In the genomic region with DNA sequence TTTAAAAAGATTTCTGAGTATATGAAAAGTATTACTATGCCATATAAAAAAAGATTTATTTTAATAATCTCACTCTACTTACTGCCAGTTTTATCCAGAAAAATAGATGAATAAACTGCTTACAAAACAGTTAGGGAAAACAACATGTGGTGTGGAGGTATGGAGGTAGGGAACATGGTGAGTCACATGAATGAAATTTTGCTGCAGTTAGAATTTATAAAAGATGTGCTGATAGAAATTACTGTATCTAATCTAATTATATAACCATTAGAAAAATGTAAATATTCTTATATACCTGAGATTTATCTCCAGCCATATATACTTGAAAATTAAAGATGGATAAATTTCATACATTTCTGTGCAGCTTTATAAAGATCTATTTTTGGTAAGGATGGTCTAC, we compare ENCODE assay signal across 17 cellular contexts.
"Had no signal": no experiment of that assay in that cellular context is flagged by ENCODE, and none has a peak within 500 bp of the region (broad histone marks: within the 10 kb centered on the region; RNA-seq: fewer than 3 reads in every experiment).

No MANE protein-coding gene starts in this region.

- ATAC-seq: esophagus mucosa; pancreas; stimulated activated memory B cell treated with anti-CD40 and anti-IgM and Interleukin-4, amounts not matched to agents 10 μg/mL and 1 μg/mL and 100 μg/mL, for 72 hours had no signal

- H3K4me1 ChIP-seq: ascending aorta, pancreas had no signal

- H3K27ac ChIP-seq: ascending aorta, cardiac muscle cell, pancreas, tibial artery, vagina, VCaP had no signal

- H3K9me3 Mint-ChIP-seq: stimulated activated memory B cell treated with anti-CD40 and anti-IgM and Interleukin-4, amounts not matched to agents 10 μg/mL and 1 μg/mL and 100 μg/mL, for 72 hours had no signal

- H3K4me1 Mint-ChIP-seq: stimulated activated memory B cell treated with anti-CD40 and anti-IgM and Interleukin-4, amounts not matched to agents 10 μg/mL and 1 μg/mL and 100 μg/mL, for 72 hours had no signal

- H3K36me3 ChIP-seq: ascending aorta, cardiac muscle cell, pancreas, tibial artery, vagina had no signal

- DNase-seq: activated CD4-positive, alpha-beta T cell treated with anti-CD3 and anti-CD28 coated beads for 1 hour; activated CD4-positive, alpha-beta T cell treated with anti-CD3 and anti-CD28 coated beads, Interleukin-2, amount 50 U/mL, for 4 hours; activated naive CD4-positive, alpha-beta T cell treated with Interleukin-2 at 50 U/mL for 16 hours; activated T-cell treated with anti-CD3 and anti-CD28 coated beads for 4 hours; glutamatergic neuron; midbrain; pancreas; retina; T-helper 1 cell; tibial artery had no signal

- H3K9me3 ChIP-seq: ascending aorta, pancreas, tibial artery, vagina had no signal

- H3K36me3 Mint-ChIP-seq: stimulated activated memory B cell treated with anti-CD40 and anti-IgM and Interleukin-4, amounts not matched to agents 10 μg/mL and 1 μg/mL and 100 μg/mL, for 72 hours had no signal

- H3K27ac Mint-ChIP-seq: stimulated activated memory B cell treated with anti-CD40 and anti-IgM and Interleukin-4, amounts not matched to agents 10 μg/mL and 1 μg/mL and 100 μg/mL, for 72 hours had no signal

- H3K27me3 ChIP-seq: ascending aorta, cardiac muscle cell, pancreas, tibial artery, vagina had no signal

- H3K4me3 ChIP-seq: ascending aorta, cardiac muscle cell, lung, pancreas, tibial artery, vagina had no signal

- H3K4me3 Mint-ChIP-seq: stimulated activated memory B cell treated with anti-CD40 and anti-IgM and Interleukin-4, amounts not matched to agents 10 μg/mL and 1 μg/mL and 100 μg/mL, for 72 hours had no signal
